19 cellular contexts compared by ENCODE assay signal in the genomic region with DNA sequence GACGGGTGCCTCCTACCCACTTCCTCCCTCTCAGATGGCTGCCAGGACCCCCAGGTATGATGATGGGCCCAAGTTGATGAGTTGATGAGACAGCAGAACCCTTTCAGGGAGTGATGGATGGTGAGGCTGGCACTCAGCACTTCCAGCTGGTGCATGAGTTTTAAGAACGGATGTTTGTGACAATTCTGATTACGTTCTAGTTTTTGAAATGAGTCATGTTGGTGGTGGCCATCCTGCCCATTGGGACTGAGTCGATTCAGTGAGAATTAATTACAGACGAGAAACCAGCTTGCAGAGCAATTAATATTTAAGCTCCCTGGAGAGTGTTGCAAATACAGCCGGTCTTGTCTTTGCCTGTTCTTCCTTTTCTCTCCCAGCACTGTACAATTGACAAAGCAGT. TPM values are rescaled to one million over a fixed set of nuclear protein-coding genes. Genes with fewer than 3 reads are reported as not detected.
A peak's percentile ranks its signal among the peaks of the same experiment; 100 is the strongest.
DNase-seq lines count a peak whose midpoint lies in the region; ATAC-seq and TF ChIP-seq lines count a peak whose summit lies in the region.
"Had no signal": no experiment of that assay in that cellular context is flagged by ENCODE, and none has a peak within 500 bp of the region (broad histone marks: within the 10 kb centered on the region; RNA-seq: fewer than 3 reads in every experiment).

No MANE protein-coding gene starts in this region.

- no peak overlapping the region for H3K4ac ChIP-seq in H9 (ENCODE audit: low read depth, low read length)

- H3K18ac ChIP-seq in H9 (ENCODE audit: insufficient read length, low read depth, low read length): no peak overlapping the region

- no peaks in the 10 kb centered on the region for H3K36me3 ChIP-seq in DND-41 (ENCODE audit: insufficient read depth, low read length)
- H3K36me3 ChIP-seq in KOPT-K1 (ENCODE audit: insufficient read depth, low read length): no peaks in the 10 kb centered on the region
- H3K36me3 ChIP-seq: HAP-1 had no signal

- no peak overlapping the region for H3K56ac ChIP-seq in H9 (ENCODE audit: insufficient read length, low read depth, low read length)

- H2AK5ac ChIP-seq in H9 (ENCODE audit: insufficient read length, low read length): no peak overlapping the region

- H3K4me3 Mint-ChIP-seq in H9: no peak overlapping the region
- H3K4me3 Mint-ChIP-seq: activated T-helper 1 cell treated with anti-CD3 and anti-CD28 coated beads, Interleukin-12 subunit alpha, Interleukin-12 subunit beta, Interleukin-2, Interleukin-4 antibody, amounts not matched to agents 30 ng/mL and 10 ng/mL and 1 ng/mL, durations not matched to agents 14 hours and 24 hours and 36 hours had no signal

- no peaks in the 10 kb centered on the region for H3K23me2 ChIP-seq in H9 (ENCODE audit: insufficient read length, low read depth, low read length, poor library complexity, severe bottlenecking)

- H2AFZ ChIP-seq in DND-41 (ENCODE audit: low read depth, low read length) (no peak overlapping the region), H9 (ENCODE audit: low read length) (no peak overlapping the region)

- H3K23ac ChIP-seq in H9 (ENCODE audit: insufficient read length, low read depth, low read length): no peak overlapping the region

- no peaks in the 10 kb centered on the region for H3K27me3 ChIP-seq in DND-41 (ENCODE audit: insufficient read depth, low read length, poor library complexity)
- no peaks in the 10 kb centered on the region for H3K27me3 ChIP-seq in H9 (ENCODE audit: insufficient read depth, low read length)

- no peak overlapping the region for H3K4me3 ChIP-seq in DND-41 (ENCODE audit: low read depth in 1 of 2, low read length in 2 of 2)
- no peak overlapping the region for H3K4me3 ChIP-seq in epithelial cell of proximal tubule (ENCODE audit: low read depth, low read length)
- H3K4me3 ChIP-seq: coronary artery, esophagus muscularis mucosa, HAP-1, heart left ventricle, smooth muscle cell had no signal

- TF ChIP-seq CTCF in DND-41 (IDR thresholded peaks at IDR 0.05; ENCODE audit: borderline replicate concordance, extremely low read depth, low read length, poor library complexity, severe bottlenecking): no peak
- TF ChIP-seq CTCF in epithelial cell of proximal tubule (conservative IDR thresholded peaks at IDR 0.05; ENCODE audit: low read depth, low read length): no peak
- TF ChIP-seq CTCF in H9 (conservative IDR thresholded peaks at IDR 0.05): no peak

- H3K9ac ChIP-seq in DND-41 (ENCODE audit: low read depth, low read length): no peak overlapping the region
- no peak overlapping the region for H3K9ac ChIP-seq in H9 (ENCODE audit: extremely low read depth, insufficient read length, low read length)

- H3K79me1 ChIP-seq in H9 (ENCODE audit: insufficient read depth, low read depth, low read length, poor library complexity, severe bottlenecking): no peaks in the 10 kb centered on the region

- H2BK5ac ChIP-seq in H9 (ENCODE audit: insufficient read length, low read length): no peak overlapping the region

- peaks cover 1% of the 10 kb centered on the region; the same call in 1 of the 2 replicates for H3K27me3 Mint-ChIP-seq in H9 (ENCODE audit: low read depth)

- H3K27ac Mint-ChIP-seq in H9: no peak overlapping the region
- H3K27ac Mint-ChIP-seq: activated T-helper 1 cell treated with anti-CD3 and anti-CD28 coated beads, Interleukin-12 subunit alpha, Interleukin-12 subunit beta, Interleukin-2, Interleukin-4 antibody, amounts not matched to agents 30 ng/mL and 10 ng/mL and 1 ng/mL, durations not matched to agents 14 hours and 24 hours and 36 hours had no signal

- H3K4me1 Mint-ChIP-seq in H9: peaks cover 5 to 8% of the 10 kb centered on the region in 2 experiments; a peak in 3 of 4 replicates

- peak; percentile 15; the same call in 2 of the 3 replicates for ATAC-seq in DND-41 (ENCODE audit: insufficient read depth, low read depth)
- peak; percentile 60 for ATAC-seq in GM19395 (IDR thresholded peaks at IDR 0.05; ENCODE audit: unreplicated experiment)

- H2BK12ac ChIP-seq in H9 (ENCODE audit: insufficient read length, low read depth, low read length): no peak overlapping the region

- DNase-seq in DND-41: peak; percentile 32
- DNase-seq in epithelial cell of proximal tubule (ENCODE audit: low read depth): peak; percentile 25
- no peak for DNase-seq in substantia nigra (lab: John Stamatoyannopoulos, UW)
- no peak for DNase-seq in NOMO-1 (lab: John Stamatoyannopoulos, UW; ENCODE audit: unreplicated experiment in 2 of 2)
- no peak for DNase-seq in AML-193 (lab: John Stamatoyannopoulos, UW)
- DNase-seq in H9: no peak
- DNase-seq: activated CD4-positive, alpha-beta T cell treated with anti-CD3 and anti-CD28 coated beads, Interleukin-2, amount 50 U/mL, for 1 hour; heart left ventricle; NCI-H2081 treated with DMSO at 0.1 percent for 48 hours; NCI-H774; Right ventricle myocardium superior; T1000 had no signal

- H4K20me1 ChIP-seq in DND-41 (ENCODE audit: insufficient read depth, low read length) (no peaks in the 10 kb centered on the region), H9 (ENCODE audit: control insufficient read depth, insufficient read depth, insufficient read length) (no peaks in the 10 kb centered on the region)

- no peak overlapping the region for H2BK120ac ChIP-seq in H9 (ENCODE audit: low read depth, low read length, poor library complexity, severe bottlenecking)

- no CpG with 5 or more reads among the region's 6 CpGs for WGBS in H9 (ENCODE audit: extremely low coverage, insufficient read length, low lambda C conversion rate)

- H3K4me2 ChIP-seq in DND-41 (ENCODE audit: insufficient read depth, low read length) (no peak overlapping the region), H9 (ENCODE audit: insufficient read depth, insufficient read length, low read length) (no peak overlapping the region)
- H3K4me2 ChIP-seq: smooth muscle cell had no signal

- H3T11ph ChIP-seq in H9 (ENCODE audit: low read length): no peak overlapping the region

- no peak overlapping the region for H4K8ac ChIP-seq in H9 (replicated peaks; ENCODE audit: insufficient read length, low read depth, low read length)

- H3K4me1 ChIP-seq in DND-41 (ENCODE audit: insufficient read depth, low read length) (peaks cover 40% of the 10 kb centered on the region), H9 (ENCODE audit: insufficient read depth, low read length) (no peaks in the 10 kb centered on the region; the same call in 1 of the 2 replicates)
- H3K4me1 ChIP-seq: HAP-1 had no signal

- H3K9me3 ChIP-seq in DND-41 (ENCODE audit: insufficient read depth, low read length, severe bottlenecking): no peaks in the 10 kb centered on the region
- no peaks in the 10 kb centered on the region for H3K9me3 ChIP-seq in KOPT-K1 (ENCODE audit: insufficient read depth, low read length, poor library complexity, severe bottlenecking)
- H3K9me3 ChIP-seq in H9 (ENCODE audit: control insufficient read depth, low read depth, low read length): no peaks in the 10 kb centered on the region
- H3K9me3 ChIP-seq: esophagus muscularis mucosa, HAP-1, heart left ventricle had no signal

- no peaks in the 10 kb centered on the region for H3K9me3 Mint-ChIP-seq in H9
- H3K9me3 Mint-ChIP-seq: activated T-helper 1 cell treated with anti-CD3 and anti-CD28 coated beads, Interleukin-12 subunit alpha, Interleukin-12 subunit beta, Interleukin-2, Interleukin-4 antibody, amounts not matched to agents 30 ng/mL and 10 ng/mL and 1 ng/mL, durations not matched to agents 14 hours and 24 hours and 36 hours had no signal

- H3K79me2 ChIP-seq in DND-41 (ENCODE audit: insufficient read depth, low read length): no peaks in the 10 kb centered on the region
- no peaks in the 10 kb centered on the region for H3K79me2 ChIP-seq in H9 (ENCODE audit: insufficient read depth, low read length)

- H3K36me3 Mint-ChIP-seq in H9 (ENCODE audit: insufficient read depth in 1 of 3, low read depth in 3 of 3): no peaks in the 10 kb centered on the region; a peak in 1 of 7 replicates

- no peak overlapping the region for H4K91ac ChIP-seq in H9 (ENCODE audit: insufficient read length, low read depth, low read length)

- H3K27ac ChIP-seq in DND-41 (ENCODE audit: low read length): peak overlapping the region; percentile 45; the same call in 1 of the 2 replicates
- H3K27ac ChIP-seq in KOPT-K1 (ENCODE audit: low read depth, low read length, poor library complexity, severe bottlenecking): peak overlapping the region; percentile 88
- no peak overlapping the region for H3K27ac ChIP-seq in substantia nigra (ENCODE audit: low read depth, low read length, poor library complexity, severe bottlenecking)
- H3K27ac ChIP-seq in H9 (ENCODE audit: insufficient read length, low read depth, low read length): no peak overlapping the region
- H3K27ac ChIP-seq: coronary artery, esophagus muscularis mucosa had no signal

- H2BK15ac ChIP-seq in H9 (ENCODE audit: low read depth, low read length): no peak overlapping the region

- no peak overlapping the region for H2BK20ac ChIP-seq in H9 (ENCODE audit: low read depth, low read length, poor library complexity, severe bottlenecking)

- H3K14ac ChIP-seq in H9 (ENCODE audit: insufficient read depth, low read length): no peak overlapping the region

- no peak overlapping the region for H4K5ac ChIP-seq in H9 (ENCODE audit: insufficient read length, low read depth, low read length)

RNA-seq across cellular contexts. Expression of gene NR2C2, which starts 56.9 kb away (rescaled TPM):
- total RNA-seq in epithelial cell of proximal tubule (15.4 and 16.3 TPM in 2 replicates), H9 (2021) (38.2 and 38.5 TPM in 2 replicates)

Comparison
In these comparisons a context has a peak if more than half of its experiments do, and no peak if none do; other contexts are left out.
1. DNase-seq: peak in DND-41 (single experiment) and epithelial cell of proximal tubule (single experiment); none in substantia nigra (0 of 49), NOMO-1 (0 of 2), AML-193 (0 of 2) and H9 (single experiment).
2. H3K27ac ChIP-seq: peak in DND-41 (single experiment) and KOPT-K1 (single experiment); none in substantia nigra (single experiment) and H9 (single experiment).